Comparison of ENCODE assay signal across 22 cellular contexts in genomic region chr4:9964884-9965283, GRCh38. TPM values are rescaled to one million over a fixed set of nuclear protein-coding genes. Genes with fewer than 3 reads are reported as not detected.
DNase-seq lines count a peak whose midpoint lies in the region; TF ChIP-seq lines count a peak whose summit lies in the region.
"Had no signal": no experiment of that assay in that cellular context is flagged by ENCODE, and none has a peak within 500 bp of the region (broad histone marks: within the 10 kb centered on the region; RNA-seq: fewer than 3 reads in every experiment).

No MANE protein-coding gene starts in this region.

- H3K9me3 Mint-ChIP-seq in activated naive CD8-positive, alpha-beta T cell treated with anti-CD3 and anti-CD28 coated beads for 36 hours: peaks cover 14% of the 10 kb centered on the region

- no peak overlapping the region for H3K27ac Mint-ChIP-seq in activated naive CD8-positive, alpha-beta T cell treated with anti-CD3 and anti-CD28 coated beads for 36 hours
- H3K27ac Mint-ChIP-seq: B cell had no signal

- TF ChIP-seq CTCF in epithelial cell of esophagus (IDR thresholded peaks at IDR 0.05; ENCODE audit: insufficient read depth, low read depth, low read length, missing control alignments) (no peak), retinal pigment epithelial cell (conservative IDR thresholded peaks at IDR 0.05; ENCODE audit: low read depth, low read length) (no peak)

- H3K4me1 Mint-ChIP-seq in activated naive CD8-positive, alpha-beta T cell treated with anti-CD3 and anti-CD28 coated beads for 36 hours: peaks cover 4% of the 10 kb centered on the region

- peaks cover 7% of the 10 kb centered on the region for H3K36me3 Mint-ChIP-seq in activated naive CD8-positive, alpha-beta T cell treated with anti-CD3 and anti-CD28 coated beads for 36 hours

- H3K4me3 Mint-ChIP-seq in activated naive CD8-positive, alpha-beta T cell treated with anti-CD3 and anti-CD28 coated beads for 36 hours: no peak overlapping the region
- H3K4me3 Mint-ChIP-seq: B cell had no signal

- peak; percentile 16 for DNase-seq in NCI-H345 (lab: John Stamatoyannopoulos, UW)
- DNase-seq in NCI-H345 treated with DMSO at 0.1 percent for 48 hours (lab: John Stamatoyannopoulos, UW; ENCODE audit: unreplicated experiment): no peak
- DNase-seq in SK-MEL-5 (ENCODE audit: low read depth, low spot score): peak; percentile 13
- peak; percentile 66 for DNase-seq in epithelial cell of esophagus (ENCODE audit: low read depth)
- peak; percentile 56 for DNase-seq in retinal pigment epithelial cell (ENCODE audit: low read depth)
- DNase-seq in OCI-M2 (lab: John Stamatoyannopoulos, UW; ENCODE audit: unreplicated experiment): no peak
- no peak for DNase-seq in effector CD4-positive, alpha-beta T cell
- no peak for DNase-seq in activated naive CD8-positive, alpha-beta T cell treated with anti-CD3 and anti-CD28 coated beads for 36 hours
- DNase-seq: COR-L47, DMS 273 treated with DMSO at 0.1 percent for 48 hours, DND-41, GM23248, Karpas-422, MG63, NCI-H1417, NCI-H187, NCI-H2107, NCI-H446, NCI-H69, PC-3 had no signal

- in situ Hi-C loops in SK-MEL-5 (cut with HindIII; ENCODE audit: low pct_unique_long_range_greater_than_20kb, low sequenced_read_pairs): no loop called here

- no peaks in the 10 kb centered on the region for H3K27me3 Mint-ChIP-seq in activated naive CD8-positive, alpha-beta T cell treated with anti-CD3 and anti-CD28 coated beads for 36 hours

- H3K4me3 ChIP-seq in epithelial cell of esophagus (ENCODE audit: low read length) (no peak overlapping the region), retinal pigment epithelial cell (ENCODE audit: low read length) (no peak overlapping the region)
- H3K4me3 ChIP-seq: GM23248, MG63 had no signal

RNA-seq across cellular contexts. Expression of gene SLC2A9, which starts 56.4 kb away (rescaled TPM):
- total RNA-seq in SK-MEL-5 (2014; rRNA removed; shearing (Covaris generic)): 0.24 TPM in 1 of 2 replicates, not detected in the other
- 0.25 and 0.42 TPM in 2 replicates for polyA plus RNA-seq in SK-MEL-5 (2015; cell fraction: cytosol; rRNA removed)
- polyA plus RNA-seq in SK-MEL-5 (2015; cell fraction: nucleus; rRNA removed): 0.30 and 0.37 TPM in 2 replicates
- 1 to 10 TPM; 1.1 to 1.2 TPM for total RNA-seq in activated naive CD8-positive, alpha-beta T cell treated with anti-CD3 and anti-CD28 coated beads for 36 hours
- total RNA-seq: A172 had no signal

Comparison
In these comparisons a context has a peak if more than half of its experiments do, and no peak if none do; other contexts are left out.
1. DNase-seq: peak in NCI-H345 (single experiment), SK-MEL-5 (single experiment), epithelial cell of esophagus (single experiment) and retinal pigment epithelial cell (single experiment); none in NCI-H345 treated with DMSO at 0.1 percent for 48 hours (single experiment), OCI-M2 (single experiment), effector CD4-positive, alpha-beta T cell (single experiment) and activated naive CD8-positive, alpha-beta T cell treated with anti-CD3 and anti-CD28 coated beads for 36 hours (single experiment).